ENCODE assay signal across 16 cellular contexts in genomic region chr5:73652391-73652790, GRCh38. TPM values are rescaled to one million over a fixed set of nuclear protein-coding genes. Genes with fewer than 3 reads are reported as not detected.
A peak's percentile ranks its signal among the peaks of the same experiment; 100 is the strongest.
DNase-seq lines count a peak whose midpoint lies in the region; ATAC-seq and TF ChIP-seq lines count a peak whose summit lies in the region.
"Had no signal": no experiment of that assay in that cellular context is flagged by ENCODE, and none has a peak within 500 bp of the region (broad histone marks: within the 10 kb centered on the region; RNA-seq: fewer than 3 reads in every experiment).

No MANE protein-coding gene starts in this region.

- no peak for ATAC-seq in gastroesophageal sphincter

- no peak for TF ChIP-seq EP300 in stomach (IDR thresholded peaks at IDR 0.05)
- TF ChIP-seq EP300 in gastroesophageal sphincter (IDR thresholded peaks at IDR 0.05), result no peak

- no peaks in the 10 kb centered on the region for H3K9me3 Mint-ChIP-seq in Calu3 (ENCODE audit: low read depth, unreplicated experiment)
- H3K9me3 Mint-ChIP-seq in HFFc6, result no peaks in the 10 kb centered on the region
- H3K9me3 Mint-ChIP-seq: H9 had no signal

- peaks cover 96% of the 10 kb centered on the region for H3K79me2 ChIP-seq in PC-9 (ENCODE audit: low read depth)

- H3K9me3 ChIP-seq in PC-9 (ENCODE audit: insufficient read depth, low read depth), result no peaks in the 10 kb centered on the region
- H3K9me3 ChIP-seq in esophagus (ENCODE audit: control insufficient read depth in 2 of 2, insufficient read depth in 1 of 2, low read depth in 1 of 2, low read length in 1 of 2), result no peaks in the 10 kb centered on the region
- H3K9me3 ChIP-seq in stomach, result no peaks in the 10 kb centered on the region
- no peaks in the 10 kb centered on the region for H3K9me3 ChIP-seq in gastroesophageal sphincter
- H3K9me3 ChIP-seq in tibial artery, result no peaks in the 10 kb centered on the region

- TF ChIP-seq CTCF in Calu3 (IDR thresholded peaks at IDR 0.05; ENCODE audit: unreplicated experiment) (no peak), PC-9 (conservative IDR thresholded peaks at IDR 0.05) (no peak), stomach (IDR thresholded peaks at IDR 0.05) (no peak), gastroesophageal sphincter (IDR thresholded peaks at IDR 0.05) (no peak), tibial artery (IDR thresholded peaks at IDR 0.05) (no peak), HFFc6 (IDR thresholded peaks at IDR 0.05) (no peak)

- BruUV-seq in Calu3 (replicated peaks; lab: Mats Ljungman, UMichigan), result no TSS peak
- no TSS peak for BruUV-seq in PC-9 (replicated peaks; lab: Mats Ljungman, UMichigan)

- H3K4me1 ChIP-seq in PC-9 (replicated peaks; ENCODE audit: insufficient read depth), result peaks cover 84% of the 10 kb centered on the region
- H3K4me1 ChIP-seq in esophagus (ENCODE audit: control insufficient read depth in 2 of 2, insufficient read depth in 2 of 2, low read length in 1 of 2), result peaks cover 4 to 11% of the 10 kb centered on the region in 2 donors
- peaks cover 5 to 62% (median 39%) of the 10 kb centered on the region in 4 donors for H3K4me1 ChIP-seq in stomach
- H3K4me1 ChIP-seq in gastroesophageal sphincter, result peaks cover 0 to 9% (median 0%) of the 10 kb centered on the region in 3 donors
- H3K4me1 ChIP-seq in tibial artery, result peaks cover 0 to 36% (median 9%) of the 10 kb centered on the region in 4 donors

- H3K27me3 Mint-ChIP-seq in Calu3 (ENCODE audit: unreplicated experiment) (no peaks in the 10 kb centered on the region), HFFc6 (ENCODE audit: insufficient read depth) (no peaks in the 10 kb centered on the region)

- peaks cover 46% of the 10 kb centered on the region for H3F3A ChIP-seq in PC-9 (ENCODE audit: insufficient read depth, low read depth)

- H3K36me3 ChIP-seq in PC-9 (ENCODE audit: low read depth), result peaks cover 25% of the 10 kb centered on the region; the same call in 1 of the 2 replicates
- no peaks in the 10 kb centered on the region for H3K36me3 ChIP-seq in esophagus (ENCODE audit: control insufficient read depth in 2 of 2, insufficient read depth in 2 of 2, low read length in 1 of 2)
- no peaks in the 10 kb centered on the region for H3K36me3 ChIP-seq in stomach
- H3K36me3 ChIP-seq in gastroesophageal sphincter, result no peaks in the 10 kb centered on the region
- H3K36me3 ChIP-seq in tibial artery, result no peaks in the 10 kb centered on the region

- no peaks in the 10 kb centered on the region for H3K27me3 ChIP-seq in PC-9 (ENCODE audit: insufficient read depth, low read depth)
- no peaks in the 10 kb centered on the region for H3K27me3 ChIP-seq in esophagus (ENCODE audit: control insufficient read depth in 1 of 2, insufficient read depth in 2 of 2, low read length in 2 of 2)
- no peaks in the 10 kb centered on the region for H3K27me3 ChIP-seq in stomach
- H3K27me3 ChIP-seq in gastroesophageal sphincter, result no peaks in the 10 kb centered on the region
- H3K27me3 ChIP-seq in tibial artery, result no peaks in the 10 kb centered on the region

- intact Hi-C loops in Calu3 (cut with micrococcal nuclease; ENCODE audit: unreplicated experiment), result no loop called here
- intact Hi-C loops in PC-9 (cut with micrococcal nuclease; ENCODE audit: unreplicated experiment), result loop anchor here (5.0 to 10.0 kb wide), 2 partner anchors 35 to 58 kb away; no protein-coding TSS in a partner anchor
- intact Hi-C loops in stomach (cut with DNase I; ENCODE audit: low total_unique reads), result no loop called here
- intact Hi-C loops in tibial artery (cut with DNase I; ENCODE audit: low total_unique reads), result no loop called here

- H3K4me1 Mint-ChIP-seq in Calu3 (ENCODE audit: low read depth, unreplicated experiment) (peaks cover 87% of the 10 kb centered on the region), HFFc6 (ENCODE audit: low read depth) (peaks cover 42% of the 10 kb centered on the region)

- H4K20me1 ChIP-seq in PC-9 (ENCODE audit: insufficient read depth), result no peaks in the 10 kb centered on the region

- H3K27ac Mint-ChIP-seq in Calu3 (ENCODE audit: unreplicated experiment), result peak overlapping the region; percentile 69
- H3K27ac Mint-ChIP-seq in HFFc6, result no peak overlapping the region
- H3K27ac Mint-ChIP-seq: H9 had no signal

- 49% methylated on average over 2 of the region's 2 CpGs for WGBS in esophagus, 2 donors
- 33 to 48% (median 41%) methylated on average over 2 of the region's 2 CpGs for WGBS in stomach, 5 donors
- WGBS in gastroesophageal sphincter (ENCODE audit: low coverage in 1 of 2), 2 donors, result 67 to 88% methylated on average over 2 of the region's 2 CpGs

- POLR2A ChIA-PET in PC-9 (lab: Charles Lee; ENCODE audit: unreplicated experiment), result interaction anchor here (0.6 kb wide), 3 partner anchors 10 to 936 kb away, joined by 3 to 12 read pairs (median 3); no protein-coding TSS in a partner anchor

- no peaks in the 10 kb centered on the region; the same call in 1 of the 2 replicates for H3K9me2 ChIP-seq in PC-9 (ENCODE audit: insufficient read depth)

- H3K4me3 Mint-ChIP-seq in Calu3 (ENCODE audit: low read depth, unreplicated experiment) (peak overlapping the region; percentile 40), HFFc6 (no peak overlapping the region)
- H3K4me3 Mint-ChIP-seq: H9 had no signal

- H3K36me3 Mint-ChIP-seq in Calu3 (ENCODE audit: insufficient read depth, unreplicated experiment), result peaks cover 29% of the 10 kb centered on the region
- H3K36me3 Mint-ChIP-seq in HFFc6 (ENCODE audit: low read depth), result 0 out of 2 replicates have a peak, but pooled peaks cover 5% of the 10 kb centered on the region

- H2AFZ ChIP-seq in PC-9, result no peak overlapping the region

- DNase-seq in Calu3, result peak; percentile 64
- peak; percentile 37 to 73 for DNase-seq in PC-9
- no peak for DNase-seq in stomach
- DNase-seq in tibial artery, result no peak
- DNase-seq in HFFc6, result no peak
- DNase-seq: AML-193, DND-41, GDM1, H9, NCI-H1048, NCI-H2107, NCI-H345, NCI-H69, SHP77 had no signal

- peak overlapping the region; percentile 67 for H3K4me2 ChIP-seq in PC-9

- TF ChIP-seq POLR2A in stomach (IDR thresholded peaks at IDR 0.05) (no peak), gastroesophageal sphincter (IDR thresholded peaks at IDR 0.05) (no peak)

- H3K4me3 ChIP-seq in PC-9 (no peak overlapping the region), esophagus (ENCODE audit: low read depth in 1 of 2, low read length in 2 of 2) (no peak overlapping the region), stomach (no peak overlapping the region), gastroesophageal sphincter (no peak overlapping the region), tibial artery (no peak overlapping the region)

- CTCF ChIA-PET in Calu3 (lab: Charles Lee), result interaction anchor here (0.6 to 3.5 kb wide), 9 partner anchors 10 to 792 kb away, joined by 3 to 12 read pairs (median 5); no protein-coding TSS in a partner anchor
- CTCF ChIA-PET in PC-9 (lab: Charles Lee), result no interaction called here

- H3K27ac ChIP-seq in PC-9 (peak overlapping the region; percentile 96), esophagus (ENCODE audit: low read depth in 2 of 2, low read length in 1 of 2) (peak overlapping the region; percentile 80 to 83), stomach (peak overlapping the region; percentile 53 to 78 (median 63)), gastroesophageal sphincter (no peak overlapping the region), tibial artery (no peak overlapping the region)

RNA-seq across cellular contexts. Expression of gene ARHGEF28, which starts 26.4 kb away (rescaled TPM):
- total RNA-seq in Calu3 (2022) (79.3 and 92.0 TPM in 2 replicates), PC-9 (2021) (62.5 and 77.5 TPM in 2 replicates), stomach (100 to 1,000 TPM in 3 of 5 donors, 10 to 100 TPM in 2; 25.8 to 156 (median 111) TPM), gastroesophageal sphincter (10 to 100 TPM; 16.9 to 29.7 (median 25.7) TPM)
- polyA plus RNA-seq in esophagus (1 to 10 TPM; 5.9 to 6.5 TPM), stomach (10 to 100 TPM; 13.9 to 16.2 (median 13.9) TPM)
- 10 to 100 TPM in 1 of 6 experiments, 1 to 10 TPM in 5; 7.5 to 13.6 (median 8.5) TPM for total RNA-seq in HFFc6 (2021; fragmentation: NEBNext Ultra II Directional; extraction: Animal tissue kit (Norgen Biotek cat#: 25700))

Comparison
In these comparisons a context has a peak if more than half of its experiments do, and no peak if none do; other contexts are left out.
1. DNase-seq: peak in Calu3 (single experiment) and PC-9 (2 of 2); none in stomach (single experiment), tibial artery (0 of 2) and HFFc6 (single experiment).
2. H3K27ac ChIP-seq: peak in PC-9 (single experiment), esophagus (2 of 2) and stomach (5 of 5); none in gastroesophageal sphincter (0 of 4) and tibial artery (0 of 2).